In the genomic region with DNA sequence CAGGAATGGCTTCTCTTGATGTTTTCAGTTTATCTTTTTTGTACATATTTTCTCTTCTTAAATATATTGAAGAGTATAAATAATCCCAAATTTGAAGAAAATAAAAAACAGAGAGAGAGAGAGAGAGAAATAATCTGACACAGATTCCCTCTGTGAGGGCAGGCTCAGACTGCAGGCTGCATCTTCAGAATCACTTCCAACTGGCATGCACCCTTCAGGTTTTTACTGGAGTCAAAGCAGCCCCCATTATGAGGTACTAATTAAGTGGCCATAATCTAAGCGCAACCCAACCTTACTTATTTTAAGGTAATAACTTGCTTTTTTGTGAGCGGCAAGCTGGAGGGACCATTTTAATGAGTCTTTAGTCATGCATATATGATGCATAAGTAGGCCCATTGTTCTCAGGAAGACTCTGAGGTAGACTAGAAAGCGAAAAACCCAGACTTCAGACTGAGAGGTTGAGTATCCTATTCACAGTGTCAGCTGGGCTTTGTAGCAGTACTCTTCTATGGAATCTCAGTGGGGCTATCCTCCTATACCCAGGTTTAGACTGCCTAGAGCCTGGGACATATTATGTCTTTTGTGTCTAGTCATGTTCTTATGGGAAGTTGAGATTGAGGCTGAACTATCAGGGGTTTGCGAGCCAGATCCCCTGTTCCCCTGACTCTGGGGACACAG, we compare ENCODE assay signal across 27 cellular contexts.
"Had no signal": no experiment of that assay in that cellular context is flagged by ENCODE, and none has a peak within 500 bp of the region (broad histone marks: within the 10 kb centered on the region; RNA-seq: fewer than 3 reads in every experiment).

No MANE protein-coding gene starts in this region.

- H3K9ac ChIP-seq: SK-N-SH had no signal

- H3K4me1 ChIP-seq: Peyer's patch, SJCRH30 had no signal

- H3K9me3 ChIP-seq: Peyer's patch, SJCRH30, SK-N-SH had no signal

- H3K9me2 ChIP-seq: SK-N-SH had no signal

- H3K36me3 Mint-ChIP-seq: activated CD8-positive, alpha-beta memory T cell treated with anti-CD3 and anti-CD28 coated beads, Interleukin-2, amount 10 ng/mL, durations not matched to agents 7 days and 5 days; activated naive CD8-positive, alpha-beta T cell; brain had no signal

- ATAC-seq: activated CD8-positive, alpha-beta memory T cell treated with anti-CD3 and anti-CD28 coated beads, Interleukin-2, amount 10 ng/mL, durations not matched to agents 7 days and 5 days had no signal

- H3K27me3 ChIP-seq: Peyer's patch, SJCRH30 had no signal

- H3K27ac ChIP-seq: Peyer's patch, RWPE1, SJCRH30 had no signal

- H3K9me3 Mint-ChIP-seq: activated T-cell treated with anti-CD3 and anti-CD28 coated beads, Interleukin-2, amount 50 U/mL, for 24 hours; brain; central memory CD8-positive, alpha-beta T cell had no signal

- DNase-seq: activated CD4-positive, alpha-beta T cell treated with anti-CD3 and anti-CD28 coated beads for 48 hours; activated CD4-positive, alpha-beta T cell treated with anti-CD3 and anti-CD28 coated beads, Interleukin-2, amount 50 U/mL, for 4 hours; activated CD4-positive, CD25-positive, alpha-beta regulatory T cell treated with anti-CD3 and anti-CD28 coated beads, Interleukin-2, amount 50 U/mL, for 72 hours; activated CD8-positive, alpha-beta memory T cell treated with anti-CD3 and anti-CD28 coated beads, Interleukin-2, amount 10 ng/mL, durations not matched to agents 7 days and 5 days; activated effector memory CD4-positive, alpha-beta T cell treated with anti-CD3 and anti-CD28 coated beads, Interleukin-2, amount 50 U/mL, for 16 hours; activated naive CD4-positive, alpha-beta T cell treated with Interleukin-2 at 50 U/mL for 16 hours; activated T-cell treated with anti-CD3 and anti-CD28 coated beads, Interleukin-2, amount 50 U/mL, for 24 hours; amygdala; Kasumi-1; KBM-7; NCI-H1105 treated with DMSO at 0.1 percent for 48 hours; NCI-H146; NCI-H187 treated with DMSO at 0.1 percent for 48 hours; NCI-H2081 treated with DMSO at 0.1 percent for 48 hours; NCI-H2171 treated with DMSO at 0.1 percent for 48 hours; NCI-H226; NCI-H526 treated with DMSO at 0.1 percent for 48 hours; NCI-H82; Peyer's patch; Right ventricle myocardium superior; SJCRH30; SK-N-SH; T-helper 1 cell had no signal

- H3K4me3 ChIP-seq: Peyer's patch, SJCRH30 had no signal

- H3K4me1 Mint-ChIP-seq: activated CD8-positive, alpha-beta memory T cell treated with anti-CD3 and anti-CD28 coated beads, Interleukin-2, amount 10 ng/mL, durations not matched to agents 7 days and 5 days; central memory CD8-positive, alpha-beta T cell had no signal

- H3K36me3 ChIP-seq: Peyer's patch, SJCRH30 had no signal

- H3K27ac Mint-ChIP-seq: activated CD8-positive, alpha-beta memory T cell treated with anti-CD3 and anti-CD28 coated beads, Interleukin-2, amount 10 ng/mL, durations not matched to agents 7 days and 5 days; activated naive CD8-positive, alpha-beta T cell; activated T-cell treated with anti-CD3 and anti-CD28 coated beads, Interleukin-2, amount 50 U/mL, for 24 hours had no signal

- H3K4me3 Mint-ChIP-seq: activated CD8-positive, alpha-beta memory T cell treated with anti-CD3 and anti-CD28 coated beads, Interleukin-2, amount 10 ng/mL, durations not matched to agents 7 days and 5 days; activated naive CD8-positive, alpha-beta T cell; activated T-cell treated with anti-CD3 and anti-CD28 coated beads, Interleukin-2, amount 50 U/mL, for 24 hours; central memory CD8-positive, alpha-beta T cell had no signal

- H3K4me2 ChIP-seq: SK-N-SH had no signal

- H3K27me3 Mint-ChIP-seq: activated naive CD8-positive, alpha-beta T cell; brain had no signal
